ENCODE assay signal across 19 cellular contexts in the genomic region with DNA sequence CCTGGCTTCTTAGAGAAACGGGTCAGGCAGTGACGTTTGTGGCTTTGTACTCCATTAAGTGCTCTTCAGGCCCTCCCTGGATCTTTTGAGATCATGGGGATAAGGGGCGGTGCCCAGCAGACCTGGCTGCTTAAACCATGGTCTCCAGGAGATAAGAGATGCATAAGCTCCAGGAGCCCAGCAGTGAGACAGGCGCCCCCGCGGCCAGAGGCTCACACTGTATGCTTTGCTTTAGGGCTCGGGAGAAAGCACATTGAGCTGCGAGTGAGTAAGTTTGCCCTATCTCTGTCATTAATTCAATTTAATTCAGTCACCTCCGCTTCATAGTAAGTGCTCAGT.
A peak's percentile ranks its signal among the peaks of the same experiment; 100 is the strongest.
DNase-seq lines count a peak whose midpoint lies in the region; TF ChIP-seq lines count a peak whose summit lies in the region.
"Had no signal": no experiment of that assay in that cellular context is flagged by ENCODE, and none has a peak within 500 bp of the region (broad histone marks: within the 10 kb centered on the region; RNA-seq: fewer than 3 reads in every experiment).

No MANE protein-coding gene starts in this region.

- dilution Hi-C loops in mammary epithelial cell (cut with HindIII; ENCODE audit: low sequenced_read_pairs): no loop called here

- peak; percentile 62 for DNase-seq in NCI-H82 (lab: John Stamatoyannopoulos, UW)
- DNase-seq in NCI-H82 treated with DMSO at 0.1 percent for 48 hours (lab: John Stamatoyannopoulos, UW; ENCODE audit: unreplicated experiment): no peak
- DNase-seq in WERI-Rb-1: peak; percentile 78
- DNase-seq in mesenteric fat pad (ENCODE audit: low spot score): peak; percentile 64
- peak; percentile 60 for DNase-seq in sigmoid colon
- DNase-seq in GM03348 (ENCODE audit: low spot score): no peak
- no peak for DNase-seq in mammary epithelial cell
- DNase-seq in medulla oblongata (ENCODE audit: extremely low spot score): no peak
- DNase-seq: 8988T; C1 segment of cervical spinal cord; DMS 273 treated with DMSO at 0.1 percent for 48 hours; NCI-H1105 treated with DMSO at 0.1 percent for 48 hours; NCI-H1694 treated with DMSO at 0.1 percent for 48 hours; NCI-H2107; NCI-H526 treated with DMSO at 0.1 percent for 48 hours; NK-92 treated with Interleukin-12 subunit alpha and Interleukin-12 subunit beta, amount 100 ng/mL, for 24 hours; OCI-M1; RPMI8226; SIG-M5 had no signal

- H3K9me3 ChIP-seq in WERI-Rb-1 (ENCODE audit: severe bottlenecking) (no peaks in the 10 kb centered on the region), sigmoid colon (no peaks in the 10 kb centered on the region), mammary epithelial cell (replicated peaks; ENCODE audit: insufficient read depth, low read length) (no peaks in the 10 kb centered on the region)

- H3K4me3 ChIP-seq in WERI-Rb-1 (ENCODE audit: low read depth, low read length) (no peak overlapping the region), sigmoid colon (no peak overlapping the region), mammary epithelial cell (replicated peaks in 1 of 3; ENCODE audit: insufficient read depth in 1 of 3, low read depth in 2 of 3, low read length in 3 of 3) (no peak overlapping the region)

- TF ChIP-seq POLR2A in sigmoid colon (IDR thresholded peaks at IDR 0.05): no peak

- in situ Hi-C loops in mammary epithelial cell (cut with MboI; ENCODE audit: low sequenced_read_pairs in 2 of 2): no loop called here

- H3K4me2 ChIP-seq in mammary epithelial cell (ENCODE audit: insufficient read depth, low read depth, low read length): no peak overlapping the region

- no peaks in the 10 kb centered on the region for H3K79me2 ChIP-seq in mammary epithelial cell (ENCODE audit: insufficient read depth, low read length)

- CTCF ChIA-PET in mammary epithelial cell (lab: Charles Lee; ENCODE audit: low non-redundant PET): no interaction called here

- H4K20me1 ChIP-seq in mammary epithelial cell (ENCODE audit: insufficient read depth, low read length): no peaks in the 10 kb centered on the region

- H3K9ac ChIP-seq in mammary epithelial cell (ENCODE audit: insufficient read depth, low read length): no peak overlapping the region

- WGBS in sigmoid colon, 2 donors: 85 to 89% methylated on average over 9 of the region's 9 CpGs
- WGBS in mammary epithelial cell (ENCODE audit: low coverage, missing lambda C conversion rate): 79% methylated on average over 7 of the region's 9 CpGs

- H3K27ac ChIP-seq in WERI-Rb-1 (peak overlapping the region; percentile 77), sigmoid colon (peak overlapping the region in 3 of 4 donors; percentile 61 to 94 (median 71)), mammary epithelial cell (ENCODE audit: insufficient read depth, low read depth, low read length) (no peak overlapping the region)

- intact Hi-C loops in sigmoid colon (cut with DNase I) (no loop called here), mammary epithelial cell (cut with micrococcal nuclease) (no loop called here)

- TF ChIP-seq CTCF in WERI-Rb-1 (IDR thresholded peaks at IDR 0.05; ENCODE audit: low read depth, low read length) (peak; percentile 29; the same call in 1 of the 2 replicates), sigmoid colon (IDR thresholded peaks at IDR 0.05) (no peak), mammary epithelial cell (conservative IDR thresholded peaks at IDR 0.05 in 1 of 2, IDR thresholded peaks at IDR 0.05 in 1 of 2; ENCODE audit: extremely low read depth in 1 of 2, insufficient read depth in 1 of 2, low read depth in 1 of 2, low read length in 2 of 2) (no peak)

- H2AFZ ChIP-seq in mammary epithelial cell (ENCODE audit: low read depth, low read length): no peak overlapping the region

- TF ChIP-seq EP300 in sigmoid colon (IDR thresholded peaks at IDR 0.05): no peak

- BruUV-seq in mammary epithelial cell (replicated peaks; lab: Mats Ljungman, UMichigan): no TSS peak

- H3K36me3 ChIP-seq in WERI-Rb-1 (no peaks in the 10 kb centered on the region), sigmoid colon (no peaks in the 10 kb centered on the region), mammary epithelial cell (ENCODE audit: insufficient read depth, low read length) (no peaks in the 10 kb centered on the region)

- H3K27me3 ChIP-seq in WERI-Rb-1 (ENCODE audit: insufficient read depth, low read depth, severe bottlenecking) (no peaks in the 10 kb centered on the region), sigmoid colon (no peaks in the 10 kb centered on the region), mammary epithelial cell (ENCODE audit: insufficient read depth, low read length) (no peaks in the 10 kb centered on the region)

- H3K4me1 ChIP-seq in sigmoid colon (peaks cover 0 to 73% (median 56%) of the 10 kb centered on the region in 4 donors), mammary epithelial cell (ENCODE audit: insufficient read depth, low read length) (no peaks in the 10 kb centered on the region)

Comparison
In these comparisons a context has a peak if more than half of its experiments do, and no peak if none do; other contexts are left out.
1. DNase-seq: peak in NCI-H82 (single experiment), WERI-Rb-1 (single experiment), mesenteric fat pad (single experiment) and sigmoid colon (single experiment); none in NCI-H82 treated with DMSO at 0.1 percent for 48 hours (single experiment), GM03348 (single experiment), mammary epithelial cell (single experiment) and medulla oblongata (single experiment).